ENCODE assay signal across 8 cellular contexts in the genomic region with DNA sequence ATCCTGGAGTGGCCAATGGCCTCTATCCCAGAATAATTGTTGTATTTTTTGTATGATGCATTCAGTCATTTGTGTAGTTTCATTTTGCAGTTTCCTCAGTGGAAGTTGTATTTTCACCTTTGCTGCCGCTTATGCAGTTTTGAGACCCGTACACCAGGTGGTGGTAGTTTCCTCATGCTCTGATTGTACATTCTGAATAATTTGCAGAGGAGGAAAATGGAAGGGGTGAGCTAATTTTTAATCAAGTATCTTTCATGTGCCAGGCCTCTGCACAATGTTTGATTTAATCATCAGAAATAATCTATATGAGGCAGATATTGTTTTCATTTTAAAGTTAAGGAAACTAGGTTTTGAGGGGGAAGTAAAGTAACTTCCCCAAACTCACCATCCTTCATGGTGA. TPM values are rescaled to one million over a fixed set of nuclear protein-coding genes. Genes with fewer than 3 reads are reported as not detected.
DNase-seq lines count a peak whose midpoint lies in the region; ATAC-seq, FAIRE-seq and TF ChIP-seq lines count a peak whose summit lies in the region.

No MANE protein-coding gene starts in this region.

- H3K4me3 ChIP-seq in OCI-LY3 (ENCODE audit: low read length): no peak overlapping the region
- H3K4me3 ChIP-seq in fibroblast of the aortic adventitia (ENCODE audit: low read depth, low read length): no peak overlapping the region

- no peaks in the 10 kb centered on the region for H4K20me1 ChIP-seq in OCI-LY3 (ENCODE audit: insufficient read depth, low read length)

- no peak overlapping the region for H3K27ac Mint-ChIP-seq in effector memory CD8-positive, alpha-beta T cell

- FAIRE-seq in A204.1 (lab: Jason Lieb, UNC) (peak; percentile 14), GM18507 (lab: Jason Lieb, UNC) (peak; percentile 56)

- H2AFZ ChIP-seq in OCI-LY3 (ENCODE audit: low read depth, low read length): no peak overlapping the region

- ATAC-seq in effector memory CD8-positive, alpha-beta T cell (replicated peaks): no peak
- ATAC-seq in HG03457 (IDR thresholded peaks at IDR 0.05; ENCODE audit: unreplicated experiment) (no peak), HG02678 (IDR thresholded peaks at IDR 0.05; ENCODE audit: unreplicated experiment) (no peak)

- no peak overlapping the region for H3K4me3 Mint-ChIP-seq in effector memory CD8-positive, alpha-beta T cell

- TF ChIP-seq CTCF in OCI-LY3 (IDR thresholded peaks at IDR 0.05; ENCODE audit: low read depth, low read length) (peak; percentile 95), fibroblast of the aortic adventitia (IDR thresholded peaks at IDR 0.05; ENCODE audit: insufficient read depth, low read length) (peak; percentile 74)

- H3K27me3 Mint-ChIP-seq in effector memory CD8-positive, alpha-beta T cell: peaks cover 19 to 44% of the 10 kb centered on the region in 2 donors

- H3K36me3 ChIP-seq in OCI-LY3 (replicated peaks; ENCODE audit: low read depth, low read length): no peaks in the 10 kb centered on the region

- peaks cover 35% of the 10 kb centered on the region for H3K27me3 ChIP-seq in OCI-LY3 (ENCODE audit: low read depth, low read length)

- peaks cover 12% of the 10 kb centered on the region for H3K4me1 ChIP-seq in OCI-LY3 (ENCODE audit: low read length)

- H3K9me3 Mint-ChIP-seq in effector memory CD8-positive, alpha-beta T cell: no peaks in the 10 kb centered on the region

- H3K36me3 Mint-ChIP-seq in effector memory CD8-positive, alpha-beta T cell (ENCODE audit: insufficient read depth): no peaks in the 10 kb centered on the region

- no peak overlapping the region for H3K9ac ChIP-seq in OCI-LY3 (ENCODE audit: low read length)

- H3K9me3 ChIP-seq in OCI-LY3 (ENCODE audit: insufficient read depth, low read length): no peaks in the 10 kb centered on the region

- H3K79me2 ChIP-seq in OCI-LY3 (ENCODE audit: low read length): no peaks in the 10 kb centered on the region

- H3K4me1 Mint-ChIP-seq in effector memory CD8-positive, alpha-beta T cell (ENCODE audit: low read depth in 2 of 2): no peaks in the 10 kb centered on the region

- H3K4me2 ChIP-seq in OCI-LY3 (ENCODE audit: low read length): peak overlapping the region; percentile 18

- H3K27ac ChIP-seq in OCI-LY3 (ENCODE audit: low read length): no peak overlapping the region

- no peak for DNase-seq in GM18507 (ENCODE audit: extremely low spot score, insufficient read length, low read depth)
- DNase-seq in fibroblast of the aortic adventitia (ENCODE audit: low read depth): peak; percentile 58
- no peak for DNase-seq in effector memory CD8-positive, alpha-beta T cell
- no peak for DNase-seq in activated CD4-positive, alpha-beta T cell treated with anti-CD3 and anti-CD28 coated beads, Interleukin-2, amount 50 U/mL, for 1 hour

RNA-seq across cellular contexts. Expression of gene HLX, which starts 29.5 kb away (rescaled TPM):
- total RNA-seq in fibroblast of the aortic adventitia (ENCODE audit: low replicate concordance): 4.1 and 25.4 TPM in 2 replicates
